1 cellular context compared by ENCODE assay signal in the genomic region with DNA sequence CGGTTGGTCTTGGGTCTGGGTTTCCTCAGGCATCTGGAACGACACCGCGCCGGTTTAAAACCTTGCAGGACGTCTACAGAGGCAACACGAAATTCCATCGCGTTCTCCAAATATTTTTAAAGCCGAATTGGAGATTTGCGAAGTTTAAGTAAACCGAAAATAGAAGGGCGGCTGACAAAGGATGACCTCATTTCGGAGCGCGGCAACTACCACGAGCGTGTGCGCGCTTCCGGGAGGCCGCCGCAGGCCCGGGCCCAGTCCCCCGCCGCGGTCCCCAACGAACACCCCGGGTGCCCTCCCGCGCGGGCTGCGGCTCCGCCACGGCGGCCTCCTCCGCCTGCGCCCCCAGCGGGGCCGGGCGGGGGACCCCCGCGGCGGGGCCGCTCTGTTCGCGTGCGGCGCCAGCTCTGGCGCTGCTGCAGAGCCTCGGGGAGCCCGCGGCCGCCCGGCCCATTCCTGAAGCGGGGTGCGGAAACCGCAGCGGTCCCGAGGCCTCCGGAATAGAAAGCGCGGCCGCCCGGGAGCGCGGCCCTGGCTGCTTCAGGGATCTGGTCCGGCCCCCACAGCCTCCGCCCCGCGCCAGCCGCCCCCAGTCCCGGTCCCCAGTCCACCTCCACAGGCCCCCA.
TF ChIP-seq lines count a peak whose summit lies in the region.

No MANE protein-coding gene starts in this region.

TF ChIP-seq in HepG2, 621 proteins besides CTCF, POLR2A, EP300 and RAD21:
- TF ChIP-seq, protein P1, sequence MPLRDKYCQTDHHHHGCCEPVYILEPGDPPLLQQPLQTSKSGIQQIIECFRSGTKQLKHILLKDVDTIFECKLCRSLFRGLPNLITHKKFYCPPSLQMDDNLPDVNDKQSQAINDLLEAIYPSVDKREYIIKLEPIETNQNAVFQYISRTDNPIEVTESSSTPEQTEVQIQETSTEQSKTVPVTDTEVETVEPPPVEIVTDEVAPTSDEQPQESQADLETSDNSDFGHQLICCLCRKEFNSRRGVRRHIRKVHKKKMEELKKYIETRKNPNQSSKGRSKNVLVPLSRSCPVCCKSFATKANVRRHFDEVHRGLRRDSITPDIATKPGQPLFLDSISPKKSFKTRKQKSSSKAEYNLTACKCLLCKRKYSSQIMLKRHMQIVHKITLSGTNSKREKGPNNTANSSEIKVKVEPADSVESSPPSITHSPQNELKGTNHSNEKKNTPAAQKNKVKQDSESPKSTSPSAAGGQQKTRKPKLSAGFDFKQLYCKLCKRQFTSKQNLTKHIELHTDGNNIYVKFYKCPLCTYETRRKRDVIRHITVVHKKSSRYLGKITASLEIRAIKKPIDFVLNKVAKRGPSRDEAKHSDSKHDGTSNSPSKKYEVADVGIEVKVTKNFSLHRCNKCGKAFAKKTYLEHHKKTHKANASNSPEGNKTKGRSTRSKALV (CRISPR knock-in tag; IDR thresholded peaks at IDR 0.05), result 0 out of 2 replicates have a peak, but pooled peaks have one; percentile 30
- TF ChIP-seq IRF2 (CRISPR knock-in tag; IDR thresholded peaks at IDR 0.05), result no peak
- TF ChIP-seq, protein P2, sequence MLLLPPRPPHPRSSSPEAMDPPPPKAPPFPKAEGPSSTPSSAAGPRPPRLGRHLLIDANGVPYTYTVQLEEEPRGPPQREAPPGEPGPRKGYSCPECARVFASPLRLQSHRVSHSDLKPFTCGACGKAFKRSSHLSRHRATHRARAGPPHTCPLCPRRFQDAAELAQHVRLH (CRISPR knock-in tag; IDR thresholded peaks at IDR 0.05; ENCODE audit: borderline replicate concordance, low read depth), result no peak
- TF ChIP-seq, protein P3, sequence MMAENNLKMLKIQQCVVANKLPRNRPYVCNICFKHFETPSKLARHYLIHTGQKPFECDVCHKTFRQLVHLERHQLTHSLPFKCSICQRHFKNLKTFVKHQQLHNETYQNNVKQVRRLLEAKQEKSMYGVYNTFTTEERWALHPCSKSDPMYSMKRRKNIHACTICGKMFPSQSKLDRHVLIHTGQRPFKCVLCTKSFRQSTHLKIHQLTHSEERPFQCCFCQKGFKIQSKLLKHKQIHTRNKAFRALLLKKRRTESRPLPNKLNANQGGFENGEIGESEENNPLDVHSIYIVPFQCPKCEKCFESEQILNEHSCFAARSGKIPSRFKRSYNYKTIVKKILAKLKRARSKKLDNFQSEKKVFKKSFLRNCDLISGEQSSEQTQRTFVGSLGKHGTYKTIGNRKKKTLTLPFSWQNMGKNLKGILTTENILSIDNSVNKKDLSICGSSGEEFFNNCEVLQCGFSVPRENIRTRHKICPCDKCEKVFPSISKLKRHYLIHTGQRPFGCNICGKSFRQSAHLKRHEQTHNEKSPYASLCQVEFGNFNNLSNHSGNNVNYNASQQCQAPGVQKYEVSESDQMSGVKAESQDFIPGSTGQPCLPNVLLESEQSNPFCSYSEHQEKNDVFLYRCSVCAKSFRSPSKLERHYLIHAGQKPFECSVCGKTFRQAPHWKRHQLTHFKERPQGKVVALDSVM (CRISPR knock-in tag; IDR thresholded peaks at IDR 0.05), result no peak
- TF ChIP-seq, protein P4, sequence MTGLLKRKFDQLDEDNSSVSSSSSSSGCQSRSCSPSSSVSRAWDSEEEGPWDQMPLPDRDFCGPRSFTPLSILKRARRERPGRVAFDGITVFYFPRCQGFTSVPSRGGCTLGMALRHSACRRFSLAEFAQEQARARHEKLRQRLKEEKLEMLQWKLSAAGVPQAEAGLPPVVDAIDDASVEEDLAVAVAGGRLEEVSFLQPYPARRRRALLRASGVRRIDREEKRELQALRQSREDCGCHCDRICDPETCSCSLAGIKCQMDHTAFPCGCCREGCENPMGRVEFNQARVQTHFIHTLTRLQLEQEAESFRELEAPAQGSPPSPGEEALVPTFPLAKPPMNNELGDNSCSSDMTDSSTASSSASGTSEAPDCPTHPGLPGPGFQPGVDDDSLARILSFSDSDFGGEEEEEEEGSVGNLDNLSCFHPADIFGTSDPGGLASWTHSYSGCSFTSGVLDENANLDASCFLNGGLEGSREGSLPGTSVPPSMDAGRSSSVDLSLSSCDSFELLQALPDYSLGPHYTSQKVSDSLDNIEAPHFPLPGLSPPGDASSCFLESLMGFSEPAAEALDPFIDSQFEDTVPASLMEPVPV (CRISPR knock-in tag; IDR thresholded peaks at IDR 0.05), result 0 out of 2 replicates have a peak, but pooled peaks have one; percentile 12
- TF ChIP-seq ZFP37 (CRISPR knock-in tag; IDR thresholded peaks at IDR 0.05; ENCODE audit: borderline replicate concordance), result no peak
- peak; percentile 19; the same call in 1 of the 2 replicates for TF ChIP-seq ATF7 (IDR thresholded peaks at IDR 0.05)
- TF ChIP-seq ATF7 (CRISPR knock-in tag; IDR thresholded peaks at IDR 0.05), result no peak
- TF ChIP-seq REL (CRISPR knock-in tag; conservative IDR thresholded peaks at IDR 0.05), result 0 out of 2 replicates have a peak, but pooled peaks have one; percentile 21
- 0 out of 2 replicates have a peak, but pooled peaks have one; percentile 12 for TF ChIP-seq ZNF564 (CRISPR knock-in tag; IDR thresholded peaks at IDR 0.05)
- TF ChIP-seq ZNF317 (CRISPR knock-in tag; IDR thresholded peaks at IDR 0.05), result no peak
- 0 out of 2 replicates have a peak, but pooled peaks have one; percentile 14 for TF ChIP-seq ZNF878 (CRISPR knock-in tag; IDR thresholded peaks at IDR 0.05)
- no peak for TF ChIP-seq BORCS8-MEF2B (CRISPR knock-in tag; IDR thresholded peaks at IDR 0.05)
- TF ChIP-seq ELF3 (CRISPR knock-in tag; IDR thresholded peaks at IDR 0.05), result 0 out of 2 replicates have a peak, but pooled peaks have one; percentile 11
- TF ChIP-seq ZNF235 (CRISPR knock-in tag; IDR thresholded peaks at IDR 0.05; ENCODE audit: borderline replicate concordance), result peak; percentile 15; the same call in 1 of the 2 replicates
- no peak for TF ChIP-seq ZNF546 (CRISPR knock-in tag; conservative IDR thresholded peaks at IDR 0.05)
- TF ChIP-seq ASH2L (IDR thresholded peaks at IDR 0.05; ENCODE audit: insufficient read length, low read depth, low read length), result peak; percentile 49
- TF ChIP-seq RBAK (CRISPR knock-in tag; IDR thresholded peaks at IDR 0.05), result no peak
- TF ChIP-seq, protein P5, sequence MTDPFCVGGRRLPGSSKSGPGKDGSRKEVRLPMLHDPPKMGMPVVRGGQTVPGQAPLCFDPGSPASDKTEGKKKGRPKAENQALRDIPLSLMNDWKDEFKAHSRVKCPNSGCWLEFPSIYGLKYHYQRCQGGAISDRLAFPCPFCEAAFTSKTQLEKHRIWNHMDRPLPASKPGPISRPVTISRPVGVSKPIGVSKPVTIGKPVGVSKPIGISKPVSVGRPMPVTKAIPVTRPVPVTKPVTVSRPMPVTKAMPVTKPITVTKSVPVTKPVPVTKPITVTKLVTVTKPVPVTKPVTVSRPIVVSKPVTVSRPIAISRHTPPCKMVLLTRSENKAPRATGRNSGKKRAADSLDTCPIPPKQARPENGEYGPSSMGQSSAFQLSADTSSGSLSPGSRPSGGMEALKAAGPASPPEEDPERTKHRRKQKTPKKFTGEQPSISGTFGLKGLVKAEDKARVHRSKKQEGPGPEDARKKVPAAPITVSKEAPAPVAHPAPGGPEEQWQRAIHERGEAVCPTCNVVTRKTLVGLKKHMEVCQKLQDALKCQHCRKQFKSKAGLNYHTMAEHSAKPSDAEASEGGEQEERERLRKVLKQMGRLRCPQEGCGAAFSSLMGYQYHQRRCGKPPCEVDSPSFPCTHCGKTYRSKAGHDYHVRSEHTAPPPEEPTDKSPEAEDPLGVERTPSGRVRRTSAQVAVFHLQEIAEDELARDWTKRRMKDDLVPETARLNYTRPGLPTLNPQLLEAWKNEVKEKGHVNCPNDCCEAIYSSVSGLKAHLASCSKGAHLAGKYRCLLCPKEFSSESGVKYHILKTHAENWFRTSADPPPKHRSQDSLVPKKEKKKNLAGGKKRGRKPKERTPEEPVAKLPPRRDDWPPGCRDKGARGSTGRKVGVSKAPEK (CRISPR knock-in tag; IDR thresholded peaks at IDR 0.05; ENCODE audit: borderline replicate concordance), result no peak
- TF ChIP-seq GABPA (IDR thresholded peaks at IDR 0.05; ENCODE audit: low read depth, low read length), result no peak
- TF ChIP-seq GABPA (CRISPR knock-in tag; IDR thresholded peaks at IDR 0.05; ENCODE audit: low read depth), result no peak
- peak; percentile 11; the same call in 1 of the 2 replicates for TF ChIP-seq HDAC1 (CRISPR knock-in tag; IDR thresholded peaks at IDR 0.05)
- TF ChIP-seq KLF11 (CRISPR knock-in tag; IDR thresholded peaks at IDR 0.05), result no peak
- 0 out of 2 replicates have a peak, but pooled peaks have one; percentile 32 for TF ChIP-seq ZNF777 (CRISPR knock-in tag; IDR thresholded peaks at IDR 0.05)
- peak; percentile 60 for TF ChIP-seq ZFY (CRISPR knock-in tag; IDR thresholded peaks at IDR 0.05)
- no peak for TF ChIP-seq HMGA1 (CRISPR knock-in tag; conservative IDR thresholded peaks at IDR 0.05)
- 0 out of 2 replicates have a peak, but pooled peaks have one; percentile 4 for TF ChIP-seq KLF12 (CRISPR knock-in tag; IDR thresholded peaks at IDR 0.05; ENCODE audit: borderline replicate concordance)
- TF ChIP-seq, protein P6, sequence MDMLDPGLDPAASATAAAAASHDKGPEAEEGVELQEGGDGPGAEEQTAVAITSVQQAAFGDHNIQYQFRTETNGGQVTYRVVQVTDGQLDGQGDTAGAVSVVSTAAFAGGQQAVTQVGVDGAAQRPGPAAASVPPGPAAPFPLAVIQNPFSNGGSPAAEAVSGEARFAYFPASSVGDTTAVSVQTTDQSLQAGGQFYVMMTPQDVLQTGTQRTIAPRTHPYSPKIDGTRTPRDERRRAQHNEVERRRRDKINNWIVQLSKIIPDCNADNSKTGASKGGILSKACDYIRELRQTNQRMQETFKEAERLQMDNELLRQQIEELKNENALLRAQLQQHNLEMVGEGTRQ (IDR thresholded peaks at IDR 0.05; ENCODE audit: low read depth, low read length), result no peak
- TF ChIP-seq, protein P6 (CRISPR knock-in tag; IDR thresholded peaks at IDR 0.05; ENCODE audit: borderline replicate concordance), result no peak
- peak; percentile 38 for TF ChIP-seq ELF1 (CRISPR knock-in tag; IDR thresholded peaks at IDR 0.05)
- TF ChIP-seq KDM2A (CRISPR knock-in tag; IDR thresholded peaks at IDR 0.05; ENCODE audit: borderline replicate concordance, low read depth), result peak; percentile 8; the same call in 1 of the 2 replicates
- no peak for TF ChIP-seq ZBTB7B (CRISPR knock-in tag; IDR thresholded peaks at IDR 0.05)
- TF ChIP-seq PRMT3 (CRISPR knock-in tag; IDR thresholded peaks at IDR 0.05; ENCODE audit: borderline replicate concordance, low read depth), result 0 out of 2 replicates have a peak, but pooled peaks have one; percentile 2
- TF ChIP-seq AGO1 (IDR thresholded peaks at IDR 0.05; ENCODE audit: low read depth, low read length, poor library complexity, severe bottlenecking), result peak; percentile 94
- TF ChIP-seq, protein P7, sequence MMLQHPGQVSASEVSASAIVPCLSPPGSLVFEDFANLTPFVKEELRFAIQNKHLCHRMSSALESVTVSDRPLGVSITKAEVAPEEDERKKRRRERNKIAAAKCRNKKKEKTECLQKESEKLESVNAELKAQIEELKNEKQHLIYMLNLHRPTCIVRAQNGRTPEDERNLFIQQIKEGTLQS (CRISPR knock-in tag; IDR thresholded peaks at IDR 0.05), result peak; percentile 25; the same call in 1 of the 2 replicates
- no peak for TF ChIP-seq CC2D1A (CRISPR knock-in tag; IDR thresholded peaks at IDR 0.05)
- TF ChIP-seq PHF5A (CRISPR knock-in tag; IDR thresholded peaks at IDR 0.05; ENCODE audit: low read depth, unreplicated experiment), result no peak
- TF ChIP-seq ZNF790 (CRISPR knock-in tag; IDR thresholded peaks at IDR 0.05; ENCODE audit: borderline replicate concordance), result no peak
- TF ChIP-seq ZNF263 (CRISPR knock-in tag; IDR thresholded peaks at IDR 0.05), result 0 out of 2 replicates have a peak, but pooled peaks have one; percentile 17
- 0 out of 2 replicates have a peak, but pooled peaks have one; percentile 13 for TF ChIP-seq KDM5A (IDR thresholded peaks at IDR 0.05; ENCODE audit: borderline replicate concordance, low read length)
- TF ChIP-seq, protein P8, sequence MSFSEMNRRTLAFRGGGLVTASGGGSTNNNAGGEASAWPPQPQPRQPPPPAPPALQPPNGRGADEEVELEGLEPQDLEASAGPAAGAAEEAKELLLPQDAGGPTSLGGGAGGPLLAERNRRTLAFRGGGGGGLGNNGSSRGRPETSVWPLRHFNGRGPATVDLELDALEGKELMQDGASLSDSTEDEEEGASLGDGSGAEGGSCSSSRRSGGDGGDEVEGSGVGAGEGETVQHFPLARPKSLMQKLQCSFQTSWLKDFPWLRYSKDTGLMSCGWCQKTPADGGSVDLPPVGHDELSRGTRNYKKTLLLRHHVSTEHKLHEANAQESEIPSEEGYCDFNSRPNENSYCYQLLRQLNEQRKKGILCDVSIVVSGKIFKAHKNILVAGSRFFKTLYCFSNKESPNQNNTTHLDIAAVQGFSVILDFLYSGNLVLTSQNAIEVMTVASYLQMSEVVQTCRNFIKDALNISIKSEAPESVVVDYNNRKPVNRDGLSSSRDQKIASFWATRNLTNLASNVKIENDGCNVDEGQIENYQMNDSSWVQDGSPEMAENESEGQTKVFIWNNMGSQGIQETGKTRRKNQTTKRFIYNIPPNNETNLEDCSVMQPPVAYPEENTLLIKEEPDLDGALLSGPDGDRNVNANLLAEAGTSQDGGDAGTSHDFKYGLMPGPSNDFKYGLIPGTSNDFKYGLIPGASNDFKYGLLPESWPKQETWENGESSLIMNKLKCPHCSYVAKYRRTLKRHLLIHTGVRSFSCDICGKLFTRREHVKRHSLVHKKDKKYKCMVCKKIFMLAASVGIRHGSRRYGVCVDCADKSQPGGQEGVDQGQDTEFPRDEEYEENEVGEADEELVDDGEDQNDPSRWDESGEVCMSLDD (CRISPR knock-in tag; IDR thresholded peaks at IDR 0.05; ENCODE audit: borderline replicate concordance), result no peak
